In the genomic region with DNA sequence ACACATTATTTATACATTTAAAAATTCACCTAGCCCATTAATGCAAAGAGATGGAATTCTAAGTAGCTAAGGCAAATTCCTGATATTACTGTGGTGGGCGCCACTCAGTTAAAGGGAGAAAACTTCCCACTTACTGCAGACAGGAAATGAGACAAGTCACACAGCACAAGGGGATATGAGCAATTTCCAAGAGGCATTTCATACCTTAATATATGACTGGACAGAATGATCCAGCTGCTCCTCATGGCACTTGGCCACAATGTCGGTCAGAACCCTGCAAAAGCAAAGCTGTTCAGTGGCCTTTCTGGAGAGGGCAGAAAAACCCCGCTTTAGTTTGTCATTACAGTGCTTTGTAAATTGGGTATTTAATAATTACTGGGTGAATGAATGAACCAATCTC, we compare ENCODE assay signal across 12 cellular contexts.
A peak's percentile ranks its signal among the peaks of the same experiment; 100 is the strongest.
DNase-seq lines count a peak whose midpoint lies in the region; ATAC-seq, FAIRE-seq and TF ChIP-seq lines count a peak whose summit lies in the region.
"Had no signal": no experiment of that assay in that cellular context is flagged by ENCODE, and none has a peak within 500 bp of the region (broad histone marks: within the 10 kb centered on the region; RNA-seq: fewer than 3 reads in every experiment).

No MANE protein-coding gene starts in this region.

- peaks cover 0 to 4% (median 0%) of the 10 kb centered on the region in 3 donors for H3K4me1 Mint-ChIP-seq in CD8-positive, alpha-beta memory T cell

- H3K4me3 ChIP-seq in AG04449 (ENCODE audit: low read depth, low read length) (no peak overlapping the region), pancreas (no peak overlapping the region)
- no peak overlapping the region for H3K4me3 ChIP-seq in CD8-positive, alpha-beta memory T cell (ENCODE audit: low read length)

- H3K9me3 Mint-ChIP-seq in CD8-positive, alpha-beta memory T cell = no peaks in the 10 kb centered on the region

- H3K9me3 ChIP-seq in pancreas = no peaks in the 10 kb centered on the region
- H3K9me3 ChIP-seq in CD8-positive, alpha-beta memory T cell (ENCODE audit: low read length) = no peaks in the 10 kb centered on the region

- H3K36me3 Mint-ChIP-seq in CD8-positive, alpha-beta memory T cell = peaks cover 42 to 92% (median 50%) of the 10 kb centered on the region in 3 donors

- no peaks in the 10 kb centered on the region for H3K36me3 ChIP-seq in pancreas
- H3K36me3 ChIP-seq in CD8-positive, alpha-beta memory T cell (ENCODE audit: insufficient read depth, low read length) = peaks cover 69% of the 10 kb centered on the region

- no peaks in the 10 kb centered on the region for H3K4me1 ChIP-seq in pancreas
- H3K4me1 ChIP-seq in CD8-positive, alpha-beta memory T cell (ENCODE audit: insufficient read depth, low read length) = no peaks in the 10 kb centered on the region

- no peak for FAIRE-seq in pancreas (lab: Jason Lieb, UNC)
- FAIRE-seq: D721Med had no signal

- intact Hi-C loops in pancreas (cut with DNase I) = no loop called here

- H3K4me3 Mint-ChIP-seq in CD8-positive, alpha-beta memory T cell = no peak overlapping the region

- no peak for ATAC-seq in pancreas
- ATAC-seq: activated CD4-positive, CD25-positive, alpha-beta regulatory T cell treated with anti-CD3 and anti-CD28 coated beads, Interleukin-2, amount 50 U/mL, for 24 hours; left colon had no signal

- TF ChIP-seq CTCF in AG04449 (IDR thresholded peaks at IDR 0.05; ENCODE audit: insufficient read depth, low read length, missing control alignments) = no peak
- TF ChIP-seq CTCF in pancreas (IDR thresholded peaks at IDR 0.05) = no peak

- 72 to 75% methylated on average over 3 of the region's 3 CpGs for WGBS in pancreas, 2 donors

- no peaks in the 10 kb centered on the region for H3K27me3 ChIP-seq in pancreas
- H3K27me3 ChIP-seq in CD8-positive, alpha-beta memory T cell (ENCODE audit: insufficient read depth, low read length, poor library complexity, severe bottlenecking) = no peaks in the 10 kb centered on the region

- no peak overlapping the region for H3K27ac ChIP-seq in pancreas
- no peak overlapping the region for H3K27ac ChIP-seq in CD8-positive, alpha-beta memory T cell (ENCODE audit: low read depth, low read length)

- peak overlapping the region in 4 of 8 donors; percentile 43 to 68 (median 52) for H3K27ac Mint-ChIP-seq in CD8-positive, alpha-beta memory T cell

- CTCF ChIA-PET in AG04449 (lab: Yijun Ruan, JAX) = interaction anchor here (0.8 to 1.5 kb wide), 3 partner anchors 11 to 163 kb away, joined by 3 to 4 read pairs (median 3); no protein-coding TSS in a partner anchor
- CTCF ChIA-PET in CD8-positive, alpha-beta memory T cell (lab: Charles Lee) = no interaction called here

- POLR2A ChIA-PET in AG04449 (lab: Yijun Ruan, JAX) = interaction anchor here (0.7 to 1.0 kb wide), 2 partner anchors 16 to 18 kb away, joined by 3 to 4 read pairs; no protein-coding TSS in a partner anchor
- POLR2A ChIA-PET in CD8-positive, alpha-beta memory T cell (lab: Charles Lee) = no interaction called here

- no peaks in the 10 kb centered on the region for H3K27me3 Mint-ChIP-seq in CD8-positive, alpha-beta memory T cell

- DNase-seq in AG04449 (ENCODE audit: low read depth, low spot score) = peak; percentile 72
- DNase-seq in H4 (ENCODE audit: low spot score) = peak; percentile 16
- DNase-seq in amniotic stem cell (lab: John Stamatoyannopoulos, UW) = peak; percentile 65
- DNase-seq in iris pigment epithelial cell (ENCODE audit: low read depth) = peak; percentile 87
- no peak for DNase-seq in pancreas
- DNase-seq in anterior cingulate cortex (lab: John Stamatoyannopoulos, UW) = no peak
- no peak for DNase-seq in stimulated activated CD4-positive, alpha-beta T cell treated with anti-CD3 and anti-CD28 coated beads, Interleukin-4, amount 100 ng/mL, for 1 hour
- no peak for DNase-seq in CD8-positive, alpha-beta memory T cell
- DNase-seq: left colon, SHP77 had no signal

Comparison
In these comparisons a context has a peak if more than half of its experiments do, and no peak if none do; other contexts are left out.
1. DNase-seq: peak in AG04449 (single experiment), H4 (single experiment), amniotic stem cell (single experiment) and iris pigment epithelial cell (single experiment); none in pancreas (0 of 6), anterior cingulate cortex (0 of 58), stimulated activated CD4-positive, alpha-beta T cell treated with anti-CD3 and anti-CD28 coated beads, Interleukin-4, amount 100 ng/mL, for 1 hour (single experiment) and CD8-positive, alpha-beta memory T cell (0 of 5).